ENCODE assay signal across 8 cellular contexts in genomic region chr1:159900086-159900680, GRCh38. TPM values are rescaled to one million over a fixed set of nuclear protein-coding genes. Genes with fewer than 3 reads are reported as not detected.
DNase-seq lines count a peak whose midpoint lies in the region; ATAC-seq and TF ChIP-seq lines count a peak whose summit lies in the region.

Gene CFAP45 (minus strand): TSS chr1:159900165. CDS start chr1:159900098, 67 bp downstream.

- peaks cover 14% of the 10 kb centered on the region for H3K27me3 Mint-ChIP-seq in progenitor cell of endocrine pancreas

- H3K36me3 Mint-ChIP-seq in progenitor cell of endocrine pancreas (ENCODE audit: insufficient read depth): no peaks in the 10 kb centered on the region

- POLR2A ChIA-PET in RWPE1 (lab: Yijun Ruan, JAX; ENCODE audit: low non-redundant PET): no interaction called here

- H3K4me3 Mint-ChIP-seq in progenitor cell of endocrine pancreas (ENCODE audit: low read depth): peak within 1 kb of the TSS; percentile 45

- CTCF ChIA-PET in RWPE1 (lab: Yijun Ruan, JAX): interaction anchor here (0.6 to 0.9 kb wide), 3 partner anchors 46 to 1695 kb away, joined by 3 to 5 read pairs (median 3); no protein-coding TSS in a partner anchor

- H3K27ac Mint-ChIP-seq in progenitor cell of endocrine pancreas: peak within 1 kb of the TSS; percentile 82

- H3K4me1 Mint-ChIP-seq in progenitor cell of endocrine pancreas (ENCODE audit: low read depth): peaks cover 21% of the 10 kb centered on the region

- peak within 1 kb of the TSS; percentile 60 for H3K27ac ChIP-seq in RWPE1

- ATAC-seq in HG03442 (IDR thresholded peaks at IDR 0.05; ENCODE audit: unreplicated experiment) (peak; percentile 79), GM19328 (IDR thresholded peaks at IDR 0.05; ENCODE audit: unreplicated experiment) (no peak)

- peaks cover 7% of the 10 kb centered on the region for H3K9me3 Mint-ChIP-seq in progenitor cell of endocrine pancreas (ENCODE audit: low read depth)

- TF ChIP-seq CTCF in RWPE1 (conservative IDR thresholded peaks at IDR 0.05; ENCODE audit: low read depth) (no peak), progenitor cell of endocrine pancreas (IDR thresholded peaks at IDR 0.05; ENCODE audit: unreplicated experiment) (no peak)

- DNase-seq in AG20443 (ENCODE audit: low spot score): peak; percentile 84
- peak; percentile 94 for DNase-seq in RWPE1 (ENCODE audit: low spot score)
- DNase-seq in glomerular visceral epithelial cell (ENCODE audit: extremely low spot score): peak; percentile 48
- peak; percentile 68 for DNase-seq in progenitor cell of endocrine pancreas (ENCODE audit: low spot score, unreplicated experiment)
- no peak for DNase-seq in OCI-M2 (lab: John Stamatoyannopoulos, UW; ENCODE audit: unreplicated experiment)
- no peak for DNase-seq in AML-193 (lab: John Stamatoyannopoulos, UW)

RNA-seq across cellular contexts. Expression of gene CFAP45, which starts in this region (rescaled TPM):
- total RNA-seq in progenitor cell of endocrine pancreas: 0.74 and 1.0 TPM in 2 replicates

Comparison
In these comparisons a context has a peak if more than half of its experiments do, and no peak if none do; other contexts are left out.
1. DNase-seq: peak in AG20443 (single experiment), RWPE1 (single experiment), glomerular visceral epithelial cell (single experiment) and progenitor cell of endocrine pancreas (single experiment); none in OCI-M2 (single experiment) and AML-193 (0 of 2).